1 cellular context compared by ENCODE assay signal in the genomic region with DNA sequence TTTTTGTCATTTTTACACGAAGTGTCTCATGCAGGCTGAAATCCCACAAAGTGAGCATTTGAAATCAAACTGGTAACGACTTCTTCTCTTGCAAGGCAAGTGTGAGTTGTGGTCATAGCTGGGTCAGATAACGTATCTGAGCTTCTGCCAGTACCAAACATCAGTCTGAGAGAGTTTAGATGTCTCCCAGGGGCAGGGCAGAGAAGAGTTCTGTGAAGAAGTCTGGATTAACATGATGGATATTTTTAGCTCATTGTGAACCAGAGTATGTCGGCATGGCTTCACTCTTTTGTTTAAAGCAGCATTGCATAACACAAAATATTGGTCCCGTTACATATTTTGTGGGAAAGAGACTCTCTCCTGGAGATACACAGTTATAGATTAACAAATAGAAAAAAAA.
TF ChIP-seq lines count a peak whose summit lies in the region.

No MANE protein-coding gene starts in this region.

TF ChIP-seq in GM23338, 12 proteins besides CTCF, POLR2A, EP300 and RAD21:
- TF ChIP-seq, protein P1, sequence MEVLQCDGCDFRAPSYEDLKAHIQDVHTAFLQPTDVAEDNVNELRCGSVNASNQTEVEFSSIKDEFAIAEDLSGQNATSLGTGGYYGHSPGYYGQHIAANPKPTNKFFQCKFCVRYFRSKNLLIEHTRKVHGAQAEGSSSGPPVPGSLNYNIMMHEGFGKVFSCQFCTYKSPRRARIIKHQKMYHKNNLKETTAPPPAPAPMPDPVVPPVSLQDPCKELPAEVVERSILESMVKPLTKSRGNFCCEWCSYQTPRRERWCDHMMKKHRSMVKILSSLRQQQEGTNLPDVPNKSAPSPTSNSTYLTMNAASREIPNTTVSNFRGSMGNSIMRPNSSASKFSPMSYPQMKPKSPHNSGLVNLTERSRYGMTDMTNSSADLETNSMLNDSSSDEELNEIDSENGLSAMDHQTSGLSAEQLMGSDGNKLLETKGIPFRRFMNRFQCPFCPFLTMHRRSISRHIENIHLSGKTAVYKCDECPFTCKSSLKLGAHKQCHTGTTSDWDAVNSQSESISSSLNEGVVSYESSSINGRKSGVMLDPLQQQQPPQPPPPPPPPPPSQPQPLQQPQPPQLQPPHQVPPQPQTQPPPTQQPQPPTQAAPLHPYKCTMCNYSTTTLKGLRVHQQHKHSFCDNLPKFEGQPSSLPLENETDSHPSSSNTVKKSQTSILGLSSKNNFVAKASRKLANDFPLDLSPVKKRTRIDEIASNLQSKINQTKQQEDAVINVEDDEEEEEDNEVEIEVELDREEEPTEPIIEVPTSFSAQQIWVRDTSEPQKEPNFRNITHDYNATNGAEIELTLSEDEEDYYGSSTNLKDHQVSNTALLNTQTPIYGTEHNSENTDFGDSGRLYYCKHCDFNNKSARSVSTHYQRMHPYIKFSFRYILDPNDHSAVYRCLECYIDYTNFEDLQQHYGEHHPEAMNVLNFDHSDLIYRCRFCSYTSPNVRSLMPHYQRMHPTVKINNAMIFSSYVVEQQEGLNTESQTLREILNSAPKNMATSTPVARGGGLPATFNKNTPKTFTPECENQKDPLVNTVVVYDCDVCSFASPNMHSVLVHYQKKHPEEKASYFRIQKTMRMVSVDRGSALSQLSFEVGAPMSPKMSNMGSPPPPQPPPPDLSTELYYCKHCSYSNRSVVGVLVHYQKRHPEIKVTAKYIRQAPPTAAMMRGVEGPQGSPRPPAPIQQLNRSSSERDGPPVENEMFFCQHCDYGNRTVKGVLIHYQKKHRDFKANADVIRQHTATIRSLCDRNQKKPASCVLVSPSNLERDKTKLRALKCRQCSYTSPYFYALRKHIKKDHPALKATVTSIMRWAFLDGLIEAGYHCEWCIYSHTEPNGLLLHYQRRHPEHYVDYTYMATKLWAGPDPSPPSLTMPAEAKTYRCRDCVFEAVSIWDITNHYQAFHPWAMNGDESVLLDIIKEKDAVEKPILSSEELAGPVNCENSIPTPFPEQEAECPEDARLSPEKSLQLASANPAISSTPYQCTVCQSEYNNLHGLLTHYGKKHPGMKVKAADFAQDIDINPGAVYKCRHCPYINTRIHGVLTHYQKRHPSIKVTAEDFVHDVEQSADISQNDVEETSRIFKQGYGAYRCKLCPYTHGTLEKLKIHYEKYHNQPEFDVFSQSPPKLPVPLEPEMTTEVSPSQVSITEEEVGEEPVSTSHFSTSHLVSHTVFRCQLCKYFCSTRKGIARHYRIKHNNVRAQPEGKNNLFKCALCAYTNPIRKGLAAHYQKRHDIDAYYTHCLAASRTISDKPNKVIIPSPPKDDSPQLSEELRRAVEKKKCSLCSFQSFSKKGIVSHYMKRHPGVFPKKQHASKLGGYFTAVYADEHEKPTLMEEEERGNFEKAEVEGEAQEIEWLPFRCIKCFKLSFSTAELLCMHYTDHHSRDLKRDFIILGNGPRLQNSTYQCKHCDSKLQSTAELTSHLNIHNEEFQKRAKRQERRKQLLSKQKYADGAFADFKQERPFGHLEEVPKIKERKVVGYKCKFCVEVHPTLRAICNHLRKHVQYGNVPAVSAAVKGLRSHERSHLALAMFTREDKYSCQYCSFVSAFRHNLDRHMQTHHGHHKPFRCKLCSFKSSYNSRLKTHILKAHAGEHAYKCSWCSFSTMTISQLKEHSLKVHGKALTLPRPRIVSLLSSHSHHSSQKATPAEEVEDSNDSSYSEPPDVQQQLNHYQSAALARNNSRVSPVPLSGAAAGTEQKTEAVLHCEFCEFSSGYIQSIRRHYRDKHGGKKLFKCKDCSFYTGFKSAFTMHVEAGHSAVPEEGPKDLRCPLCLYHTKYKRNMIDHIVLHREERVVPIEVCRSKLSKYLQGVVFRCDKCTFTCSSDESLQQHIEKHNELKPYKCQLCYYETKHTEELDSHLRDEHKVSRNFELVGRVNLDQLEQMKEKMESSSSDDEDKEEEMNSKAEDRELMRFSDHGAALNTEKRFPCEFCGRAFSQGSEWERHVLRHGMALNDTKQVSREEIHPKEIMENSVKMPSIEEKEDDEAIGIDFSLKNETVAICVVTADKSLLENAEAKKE (CRISPR knock-in tag; IDR thresholded peaks at IDR 0.05) = no peak
- no peak for TF ChIP-seq CREB1 (CRISPR knock-in tag; IDR thresholded peaks at IDR 0.05; ENCODE audit: low read depth)
- TF ChIP-seq ZNF114 (CRISPR knock-in tag; IDR thresholded peaks at IDR 0.05) = no peak
- TF ChIP-seq JUNB (IDR thresholded peaks at IDR 0.05; ENCODE audit: unreplicated experiment) = no peak
- no peak for TF ChIP-seq NANOG (IDR thresholded peaks at IDR 0.05; ENCODE audit: borderline replicate concordance)
- no peak for TF ChIP-seq ZNF331 (CRISPR knock-in tag; IDR thresholded peaks at IDR 0.05; ENCODE audit: low read depth)
- no peak for TF ChIP-seq EZH2phosphoT487 (IDR thresholded peaks at IDR 0.05; ENCODE audit: unreplicated experiment)
- TF ChIP-seq, protein P2, sequence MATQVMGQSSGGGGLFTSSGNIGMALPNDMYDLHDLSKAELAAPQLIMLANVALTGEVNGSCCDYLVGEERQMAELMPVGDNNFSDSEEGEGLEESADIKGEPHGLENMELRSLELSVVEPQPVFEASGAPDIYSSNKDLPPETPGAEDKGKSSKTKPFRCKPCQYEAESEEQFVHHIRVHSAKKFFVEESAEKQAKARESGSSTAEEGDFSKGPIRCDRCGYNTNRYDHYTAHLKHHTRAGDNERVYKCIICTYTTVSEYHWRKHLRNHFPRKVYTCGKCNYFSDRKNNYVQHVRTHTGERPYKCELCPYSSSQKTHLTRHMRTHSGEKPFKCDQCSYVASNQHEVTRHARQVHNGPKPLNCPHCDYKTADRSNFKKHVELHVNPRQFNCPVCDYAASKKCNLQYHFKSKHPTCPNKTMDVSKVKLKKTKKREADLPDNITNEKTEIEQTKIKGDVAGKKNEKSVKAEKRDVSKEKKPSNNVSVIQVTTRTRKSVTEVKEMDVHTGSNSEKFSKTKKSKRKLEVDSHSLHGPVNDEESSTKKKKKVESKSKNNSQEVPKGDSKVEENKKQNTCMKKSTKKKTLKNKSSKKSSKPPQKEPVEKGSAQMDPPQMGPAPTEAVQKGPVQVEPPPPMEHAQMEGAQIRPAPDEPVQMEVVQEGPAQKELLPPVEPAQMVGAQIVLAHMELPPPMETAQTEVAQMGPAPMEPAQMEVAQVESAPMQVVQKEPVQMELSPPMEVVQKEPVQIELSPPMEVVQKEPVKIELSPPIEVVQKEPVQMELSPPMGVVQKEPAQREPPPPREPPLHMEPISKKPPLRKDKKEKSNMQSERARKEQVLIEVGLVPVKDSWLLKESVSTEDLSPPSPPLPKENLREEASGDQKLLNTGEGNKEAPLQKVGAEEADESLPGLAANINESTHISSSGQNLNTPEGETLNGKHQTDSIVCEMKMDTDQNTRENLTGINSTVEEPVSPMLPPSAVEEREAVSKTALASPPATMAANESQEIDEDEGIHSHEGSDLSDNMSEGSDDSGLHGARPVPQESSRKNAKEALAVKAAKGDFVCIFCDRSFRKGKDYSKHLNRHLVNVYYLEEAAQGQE (IDR thresholded peaks at IDR 0.05; ENCODE audit: unreplicated experiment) = no peak
- no peak for TF ChIP-seq POLR2AphosphoS5 (IDR thresholded peaks at IDR 0.05; ENCODE audit: low read depth)
- no peak for TF ChIP-seq STAT1 (IDR thresholded peaks at IDR 0.05; ENCODE audit: unreplicated experiment)
- TF ChIP-seq, protein P3, sequence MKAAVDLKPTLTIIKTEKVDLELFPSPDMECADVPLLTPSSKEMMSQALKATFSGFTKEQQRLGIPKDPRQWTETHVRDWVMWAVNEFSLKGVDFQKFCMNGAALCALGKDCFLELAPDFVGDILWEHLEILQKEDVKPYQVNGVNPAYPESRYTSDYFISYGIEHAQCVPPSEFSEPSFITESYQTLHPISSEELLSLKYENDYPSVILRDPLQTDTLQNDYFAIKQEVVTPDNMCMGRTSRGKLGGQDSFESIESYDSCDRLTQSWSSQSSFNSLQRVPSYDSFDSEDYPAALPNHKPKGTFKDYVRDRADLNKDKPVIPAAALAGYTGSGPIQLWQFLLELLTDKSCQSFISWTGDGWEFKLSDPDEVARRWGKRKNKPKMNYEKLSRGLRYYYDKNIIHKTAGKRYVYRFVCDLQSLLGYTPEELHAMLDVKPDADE (IDR thresholded peaks at IDR 0.05) = no peak
- no peak for TF ChIP-seq EZH2 (IDR thresholded peaks at IDR 0.05; ENCODE audit: low read depth, unreplicated experiment)
